Comparison of ENCODE assay signal across 9 cellular contexts in genomic region chr6:125835221-125835744, GRCh38. TPM values are rescaled to one million over a fixed set of nuclear protein-coding genes. Genes with fewer than 3 reads are reported as not detected.
DNase-seq lines count a peak whose midpoint lies in the region; ATAC-seq, FAIRE-seq and TF ChIP-seq lines count a peak whose summit lies in the region.
"Had no signal": no experiment of that assay in that cellular context is flagged by ENCODE, and none has a peak within 500 bp of the region (broad histone marks: within the 10 kb centered on the region; RNA-seq: fewer than 3 reads in every experiment).

No MANE protein-coding gene starts in this region.

- no peak overlapping the region for H2AFZ ChIP-seq in astrocyte (ENCODE audit: low read depth, low read length)

- no peak for ATAC-seq in HG02973 (IDR thresholded peaks at IDR 0.05; ENCODE audit: unreplicated experiment)

- H3K4me3 ChIP-seq in astrocyte (ENCODE audit: insufficient read depth, low read depth, low read length) (no peak overlapping the region), right atrium auricular region (no peak overlapping the region), skin epidermis (no peak overlapping the region)

- no peak overlapping the region for H3K9ac ChIP-seq in astrocyte (ENCODE audit: low read length)

- no peaks in the 10 kb centered on the region for H3K9me3 Mint-ChIP-seq in astrocyte (ENCODE audit: unreplicated experiment)

- H3K36me3 Mint-ChIP-seq in astrocyte (ENCODE audit: low read depth, unreplicated experiment) = no peaks in the 10 kb centered on the region

- H3K4me1 ChIP-seq in astrocyte (ENCODE audit: insufficient read depth, low read length) (no peaks in the 10 kb centered on the region), right atrium auricular region (peaks cover 0 to 36% of the 10 kb centered on the region in 2 donors)

- H3K4me3 Mint-ChIP-seq in astrocyte (ENCODE audit: unreplicated experiment) = no peak overlapping the region

- peak; percentile 70 for DNase-seq in GM03348 (ENCODE audit: low spot score)
- peak; percentile 90 for DNase-seq in astrocyte (ENCODE audit: low read depth)
- DNase-seq in right atrium auricular region (ENCODE audit: low spot score) = peak; percentile 72
- DNase-seq in NCI-H187 treated with DMSO at 0.1 percent for 48 hours (lab: John Stamatoyannopoulos, UW) = no peak
- no peak for DNase-seq in hypothalamus (lab: John Stamatoyannopoulos, UW)
- no peak for DNase-seq in EL
- DNase-seq: activated CD4-positive, alpha-beta T cell treated with anti-CD3 and anti-CD28 coated beads, Interleukin-2, amount 50 U/mL, for 4 hours had no signal

- no peak overlapping the region for H3K4me2 ChIP-seq in astrocyte (ENCODE audit: low read length)

- FAIRE-seq in astrocyte (lab: Jason Lieb, UNC) = peak; percentile 71

- no peak overlapping the region for H3K27ac ChIP-seq in astrocyte (ENCODE audit: low read depth, low read length)
- H3K27ac ChIP-seq in right atrium auricular region = peak overlapping the region; percentile 60 to 68
- H3K27ac ChIP-seq in skin epidermis = peak overlapping the region in 14 of 21 experiments; percentile 5 to 77 (median 62)

- H3K27me3 ChIP-seq in astrocyte (ENCODE audit: insufficient read depth, low read length) (no peaks in the 10 kb centered on the region), right atrium auricular region (no peaks in the 10 kb centered on the region)

- no peaks in the 10 kb centered on the region for H3K36me3 ChIP-seq in astrocyte (ENCODE audit: insufficient read depth, low read length)
- no peaks in the 10 kb centered on the region for H3K36me3 ChIP-seq in right atrium auricular region

- peaks cover 5% of the 10 kb centered on the region for H4K20me1 ChIP-seq in astrocyte (ENCODE audit: insufficient read depth, low read length)

- TF ChIP-seq CTCF in astrocyte (IDR thresholded peaks at IDR 0.05; ENCODE audit: insufficient read depth, low read depth, low read length) (no peak), right atrium auricular region (IDR thresholded peaks at IDR 0.05) (no peak)

- no peaks in the 10 kb centered on the region for H3K9me3 ChIP-seq in astrocyte (ENCODE audit: insufficient read depth, low read depth, low read length)
- H3K9me3 ChIP-seq in right atrium auricular region = no peaks in the 10 kb centered on the region

- peaks cover 12% of the 10 kb centered on the region for H3K4me1 Mint-ChIP-seq in astrocyte (ENCODE audit: low read depth, unreplicated experiment)

- H3K27me3 Mint-ChIP-seq in astrocyte (ENCODE audit: low read depth, unreplicated experiment) = no peaks in the 10 kb centered on the region

- H3K27ac Mint-ChIP-seq in astrocyte (ENCODE audit: unreplicated experiment) = no peak overlapping the region

- peaks cover 5% of the 10 kb centered on the region for H3K79me2 ChIP-seq in astrocyte (ENCODE audit: insufficient read depth, low read length)

RNA-seq across cellular contexts. Expression of gene NCOA7, which starts 44.5 kb away (rescaled TPM):
- 25.4 and 26.0 TPM in 2 replicates for total RNA-seq in astrocyte
- total RNA-seq in right atrium auricular region = 10 to 100 TPM; 12.2 to 12.7 TPM

Comparison
In these comparisons a context has a peak if more than half of its experiments do, and no peak if none do; other contexts are left out.
1. DNase-seq: peak in GM03348 (single experiment), astrocyte (single experiment) and right atrium auricular region (single experiment); none in NCI-H187 treated with DMSO at 0.1 percent for 48 hours (single experiment), hypothalamus (0 of 51) and EL (single experiment).